In genomic region chr10:102773320-102773719, GRCh38 we compare ENCODE assay signal across 14 cellular contexts. TPM values are rescaled to one million over a fixed set of nuclear protein-coding genes. Genes with fewer than 3 reads are reported as not detected.
DNase-seq lines count a peak whose midpoint lies in the region; FAIRE-seq and TF ChIP-seq lines count a peak whose summit lies in the region.
"Had no signal": no experiment of that assay in that cellular context is flagged by ENCODE, and none has a peak within 500 bp of the region (broad histone marks: within the 10 kb centered on the region; RNA-seq: fewer than 3 reads in every experiment).

No MANE protein-coding gene starts in this region.

- H3K4me1 ChIP-seq in astrocyte (ENCODE audit: insufficient read depth, low read length) (peaks cover 53% of the 10 kb centered on the region), muscle layer of duodenum (ENCODE audit: control insufficient read depth in 1 of 2, insufficient read depth in 2 of 2, low read length in 2 of 2) (peaks cover 27 to 44% of the 10 kb centered on the region in 2 donors), suprapubic skin (peaks cover 94% of the 10 kb centered on the region)

- H3K9me3 Mint-ChIP-seq in astrocyte (ENCODE audit: unreplicated experiment): no peaks in the 10 kb centered on the region
- H3K9me3 Mint-ChIP-seq: IgD-negative memory B cell had no signal

- H3K27ac ChIP-seq in astrocyte (ENCODE audit: low read depth, low read length) (peak overlapping the region; percentile 43), muscle layer of duodenum (ENCODE audit: low read length) (peak overlapping the region; percentile 94), suprapubic skin (peak overlapping the region; percentile 50)
- H3K27ac ChIP-seq: 22Rv1 had no signal

- no peak overlapping the region for H2AFZ ChIP-seq in astrocyte (ENCODE audit: low read depth, low read length)

- FAIRE-seq in astrocyte (lab: Jason Lieb, UNC): no peak

- H3K27me3 ChIP-seq in astrocyte (ENCODE audit: insufficient read depth, low read length) (no peaks in the 10 kb centered on the region), muscle layer of duodenum (ENCODE audit: low read depth, low read length) (no peaks in the 10 kb centered on the region), suprapubic skin (no peaks in the 10 kb centered on the region)

- peaks cover 2% of the 10 kb centered on the region for H3K36me3 Mint-ChIP-seq in astrocyte (ENCODE audit: low read depth, unreplicated experiment)
- H3K36me3 Mint-ChIP-seq: IgD-negative memory B cell had no signal

- H3K4me3 ChIP-seq in astrocyte (ENCODE audit: insufficient read depth, low read depth, low read length) (no peak overlapping the region), muscle layer of duodenum (ENCODE audit: low read depth in 1 of 2, low read length in 2 of 2) (peak overlapping the region in 1 of 2 donors; percentile 51), suprapubic skin (no peak overlapping the region)

- peak overlapping the region; percentile 2 for H3K4me2 ChIP-seq in astrocyte (ENCODE audit: low read length)

- WGBS in suprapubic skin: 23% methylated on average over 1 of the region's 1 CpG

- no peak for TF ChIP-seq EP300 in suprapubic skin (IDR thresholded peaks at IDR 0.05)

- TF ChIP-seq CTCF in astrocyte (IDR thresholded peaks at IDR 0.05; ENCODE audit: insufficient read depth, low read depth, low read length) (no peak), suprapubic skin (IDR thresholded peaks at IDR 0.05) (no peak)

- no peaks in the 10 kb centered on the region for H3K27me3 Mint-ChIP-seq in astrocyte (ENCODE audit: low read depth, unreplicated experiment)
- H3K27me3 Mint-ChIP-seq: IgD-negative memory B cell, progenitor cell of endocrine pancreas had no signal

- TF ChIP-seq POLR2A in suprapubic skin (IDR thresholded peaks at IDR 0.05): no peak

- H3K9me3 ChIP-seq in astrocyte (ENCODE audit: insufficient read depth, low read depth, low read length) (no peaks in the 10 kb centered on the region), muscle layer of duodenum (ENCODE audit: control insufficient read depth in 1 of 2, low read length in 2 of 2) (no peaks in the 10 kb centered on the region), suprapubic skin (no peaks in the 10 kb centered on the region)

- H3K79me2 ChIP-seq in astrocyte (ENCODE audit: insufficient read depth, low read length): peaks cover 51% of the 10 kb centered on the region

- no peak overlapping the region for H3K4me3 Mint-ChIP-seq in astrocyte (ENCODE audit: unreplicated experiment)

- H3K9ac ChIP-seq in astrocyte (ENCODE audit: low read length): no peak overlapping the region

- peak overlapping the region; percentile 96 for H3K27ac Mint-ChIP-seq in astrocyte (ENCODE audit: unreplicated experiment)
- H3K27ac Mint-ChIP-seq: progenitor cell of endocrine pancreas had no signal

- H4K20me1 ChIP-seq in astrocyte (ENCODE audit: insufficient read depth, low read length): peaks cover 22% of the 10 kb centered on the region

- peaks cover 53% of the 10 kb centered on the region for H3K4me1 Mint-ChIP-seq in astrocyte (ENCODE audit: low read depth, unreplicated experiment)

- DNase-seq in NOMO-1 treated with DMSO at 0.1 percent for 48 hours (lab: John Stamatoyannopoulos, UW; ENCODE audit: unreplicated experiment) (peak; percentile 11), NOMO-1 treated with dmso at 0.1 percent for 144 hours (lab: John Stamatoyannopoulos, UW; ENCODE audit: unreplicated experiment) (no peak), astrocyte (ENCODE audit: low read depth) (no peak), suprapubic skin (ENCODE audit: low spot score in 2 of 2) (no peak), hepatic stellate cell (ENCODE audit: low spot score) (no peak), NCI-H1694 (lab: John Stamatoyannopoulos, UW) (no peak)
- no peak for DNase-seq in stimulated activated naive CD4-positive, alpha-beta T cell (lab: John Stamatoyannopoulos, UW)
- DNase-seq: NCI-H187, NCI-H748 treated with DMSO at 0.1 percent for 48 hours had no signal

- H3K36me3 ChIP-seq in astrocyte (ENCODE audit: insufficient read depth, low read length) (no peaks in the 10 kb centered on the region), muscle layer of duodenum (ENCODE audit: control insufficient read depth in 1 of 2, insufficient read depth in 2 of 2, low read length in 2 of 2) (no peaks in the 10 kb centered on the region), suprapubic skin (no peaks in the 10 kb centered on the region)
- H3K36me3 ChIP-seq: WERI-Rb-1 had no signal

RNA-seq across cellular contexts. Expression of gene WBP1L, which starts 29.6 kb away (rescaled TPM):
- total RNA-seq in astrocyte (73.6 and 75.7 TPM in 2 replicates), suprapubic skin (100 to 1,000 TPM; 103 to 166 (median 125) TPM)

RNA-seq across cellular contexts. Expression of gene SFXN2, which starts 58.9 kb away (rescaled TPM):
- total RNA-seq in astrocyte: 8.4 and 9.1 TPM in 2 replicates
- total RNA-seq in suprapubic skin: 1 to 10 TPM; 1.9 to 5.6 (median 3.1) TPM

RNA-seq across cellular contexts. Expression of gene ARL3, which starts 59.1 kb away (rescaled TPM):
- total RNA-seq in astrocyte: 16.6 and 18.2 TPM in 2 replicates
- total RNA-seq in suprapubic skin: 1 to 10 TPM; 3.4 to 6.0 (median 3.8) TPM

Comparison
In these comparisons a context has a peak if more than half of its experiments do, and no peak if none do; other contexts are left out.
1. H3K27ac ChIP-seq: peak in every context shown above with its lines; median percentile 94 in muscle layer of duodenum; 50 in suprapubic skin; 43 in astrocyte.